9 cellular contexts compared by ENCODE assay signal in the genomic region with DNA sequence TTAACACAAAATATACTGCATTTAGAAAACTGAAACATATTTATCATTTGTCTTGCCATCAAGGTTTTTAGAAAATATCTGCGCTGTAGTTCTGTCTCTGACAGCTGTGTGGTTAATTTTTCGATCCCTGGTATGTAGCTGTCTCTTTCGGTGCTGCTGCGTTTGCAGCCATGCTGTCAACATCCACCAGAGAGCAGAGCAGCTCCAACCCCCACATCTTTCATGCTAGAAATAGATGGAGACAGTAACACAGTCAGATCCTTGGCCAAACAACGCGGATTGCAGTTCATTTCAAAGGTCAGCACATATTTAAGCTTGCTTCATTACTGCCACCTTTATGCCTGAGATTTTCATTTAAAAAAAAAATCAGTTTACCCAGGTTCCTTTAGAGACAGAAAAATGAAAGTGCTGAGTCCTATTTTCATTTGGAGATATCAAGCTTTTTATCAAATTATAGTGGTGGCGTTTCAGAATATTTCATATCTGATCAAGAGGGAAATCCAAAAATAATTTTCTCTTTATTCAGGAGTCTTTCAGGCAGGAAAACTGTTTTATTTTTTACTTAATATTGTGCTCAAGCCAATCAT.
DNase-seq lines count a peak whose midpoint lies in the region; ATAC-seq and TF ChIP-seq lines count a peak whose summit lies in the region.
"Had no signal": no experiment of that assay in that cellular context is flagged by ENCODE, and none has a peak within 500 bp of the region (broad histone marks: within the 10 kb centered on the region; RNA-seq: fewer than 3 reads in every experiment).

No MANE protein-coding gene starts in this region.

- H2AFZ ChIP-seq in DND-41 (ENCODE audit: low read depth, low read length) = no peak overlapping the region
- peak overlapping the region; percentile 14 for H2AFZ ChIP-seq in fibroblast of lung (ENCODE audit: low read length)

- H3K9me3 ChIP-seq in DND-41 (ENCODE audit: insufficient read depth, low read length, severe bottlenecking) (no peaks in the 10 kb centered on the region), fibroblast of lung (ENCODE audit: control insufficient read depth, insufficient read depth, low read depth, low read length) (no peaks in the 10 kb centered on the region), tibial artery (no peaks in the 10 kb centered on the region)
- H3K9me3 ChIP-seq: neutrophil had no signal

- H3K27ac ChIP-seq in DND-41 (ENCODE audit: low read length) (no peak overlapping the region), fibroblast of lung (ENCODE audit: insufficient read depth, low read length) (no peak overlapping the region), tibial artery (no peak overlapping the region)
- H3K27ac ChIP-seq: neutrophil had no signal

- H3K4me3 ChIP-seq in DND-41 (ENCODE audit: low read depth in 1 of 2, low read length in 2 of 2) (no peak overlapping the region), fibroblast of lung (replicated peaks in 1 of 4; ENCODE audit: control extremely low read depth in 1 of 4, insufficient read depth in 1 of 4, low read depth in 3 of 4, low read length in 4 of 4) (peak overlapping the region in 2 of 4 experiments; percentile 3 to 26), tibial artery (no peak overlapping the region)

- TF ChIP-seq CTCF in DND-41 (IDR thresholded peaks at IDR 0.05; ENCODE audit: borderline replicate concordance, extremely low read depth, low read length, poor library complexity, severe bottlenecking) = peak; percentile 19
- TF ChIP-seq CTCF in fibroblast of lung (conservative IDR thresholded peaks at IDR 0.05 in 1 of 2, IDR thresholded peaks at IDR 0.05 in 1 of 2; ENCODE audit: low read depth in 1 of 2, low read length in 2 of 2) = peak; percentile 50 to 64
- TF ChIP-seq CTCF in tibial artery (IDR thresholded peaks at IDR 0.05) = no peak

- H3K27me3 ChIP-seq in DND-41 (ENCODE audit: insufficient read depth, low read length, poor library complexity) (no peaks in the 10 kb centered on the region), fibroblast of lung (ENCODE audit: control insufficient read depth, insufficient read depth, low read length) (no peaks in the 10 kb centered on the region), tibial artery (no peaks in the 10 kb centered on the region)
- H3K27me3 ChIP-seq: neutrophil had no signal

- H4K20me1 ChIP-seq in DND-41 (ENCODE audit: insufficient read depth, low read length) = no peaks in the 10 kb centered on the region
- no peaks in the 10 kb centered on the region for H4K20me1 ChIP-seq in fibroblast of lung (ENCODE audit: control insufficient read depth, extremely low read depth, insufficient read depth, low read length)

- H3K9ac ChIP-seq in DND-41 (ENCODE audit: low read depth, low read length) (no peak overlapping the region), fibroblast of lung (ENCODE audit: insufficient read depth, low read length) (no peak overlapping the region)

- H3K4me2 ChIP-seq in DND-41 (ENCODE audit: insufficient read depth, low read length) (no peak overlapping the region), fibroblast of lung (ENCODE audit: extremely low read depth, insufficient read depth, low read length) (peak overlapping the region; percentile 44)

- H3K36me3 ChIP-seq in DND-41 (ENCODE audit: insufficient read depth, low read length) (no peaks in the 10 kb centered on the region), fibroblast of lung (ENCODE audit: control insufficient read depth, insufficient read depth, low read length) (no peaks in the 10 kb centered on the region), tibial artery (no peaks in the 10 kb centered on the region)
- H3K36me3 ChIP-seq: neutrophil had no signal

- ATAC-seq in DND-41 (ENCODE audit: insufficient read depth, low read depth) = 0 out of 3 replicates have a peak, but pooled peaks have one; percentile 35
- ATAC-seq in HG03039 (IDR thresholded peaks at IDR 0.05; ENCODE audit: unreplicated experiment) = peak; percentile 48

- H3K79me2 ChIP-seq in DND-41 (ENCODE audit: insufficient read depth, low read length) (no peaks in the 10 kb centered on the region), fibroblast of lung (ENCODE audit: control insufficient read depth, insufficient read depth, low read length) (no peaks in the 10 kb centered on the region)

- DNase-seq in DND-41 (no peak), NCI-H82 (lab: John Stamatoyannopoulos, UW) (peak; percentile 86), fibroblast of lung (ENCODE audit: low read depth in 2 of 2) (peak; percentile 32 to 38), putamen (ENCODE audit: low spot score) (peak; percentile 93), SKM-1 (lab: John Stamatoyannopoulos, UW; ENCODE audit: unreplicated experiment) (no peak), tibial artery (no peak)
- DNase-seq in activated CD4-positive, alpha-beta T cell treated with anti-CD3 and anti-CD28 coated beads, Interleukin-2, amount 50 U/mL, for 4 hours = no peak

- no peaks in the 10 kb centered on the region for H3K4me1 ChIP-seq in DND-41 (ENCODE audit: insufficient read depth, low read length)
- no peaks in the 10 kb centered on the region for H3K4me1 ChIP-seq in fibroblast of lung (ENCODE audit: control insufficient read depth, extremely low read depth, insufficient read depth, low read length)
- H3K4me1 ChIP-seq in tibial artery = no peaks in the 10 kb centered on the region

- intact Hi-C loops in tibial artery (cut with DNase I; ENCODE audit: low total_unique reads) = no loop called here

Comparison
In these comparisons a context has a peak if more than half of its experiments do, and no peak if none do; other contexts are left out.
1. DNase-seq: peak in NCI-H82 (single experiment), fibroblast of lung (2 of 2) and putamen (single experiment); none in DND-41 (single experiment), activated CD4-positive, alpha-beta T cell treated with anti-CD3 and anti-CD28 coated beads, Interleukin-2, amount 50 U/mL, for 4 hours (0 of 2), SKM-1 (single experiment) and tibial artery (0 of 2).
2. CTCF ChIP-seq: peak in DND-41 (single experiment) and fibroblast of lung (2 of 2); none in tibial artery (0 of 2).